In the genomic region with DNA sequence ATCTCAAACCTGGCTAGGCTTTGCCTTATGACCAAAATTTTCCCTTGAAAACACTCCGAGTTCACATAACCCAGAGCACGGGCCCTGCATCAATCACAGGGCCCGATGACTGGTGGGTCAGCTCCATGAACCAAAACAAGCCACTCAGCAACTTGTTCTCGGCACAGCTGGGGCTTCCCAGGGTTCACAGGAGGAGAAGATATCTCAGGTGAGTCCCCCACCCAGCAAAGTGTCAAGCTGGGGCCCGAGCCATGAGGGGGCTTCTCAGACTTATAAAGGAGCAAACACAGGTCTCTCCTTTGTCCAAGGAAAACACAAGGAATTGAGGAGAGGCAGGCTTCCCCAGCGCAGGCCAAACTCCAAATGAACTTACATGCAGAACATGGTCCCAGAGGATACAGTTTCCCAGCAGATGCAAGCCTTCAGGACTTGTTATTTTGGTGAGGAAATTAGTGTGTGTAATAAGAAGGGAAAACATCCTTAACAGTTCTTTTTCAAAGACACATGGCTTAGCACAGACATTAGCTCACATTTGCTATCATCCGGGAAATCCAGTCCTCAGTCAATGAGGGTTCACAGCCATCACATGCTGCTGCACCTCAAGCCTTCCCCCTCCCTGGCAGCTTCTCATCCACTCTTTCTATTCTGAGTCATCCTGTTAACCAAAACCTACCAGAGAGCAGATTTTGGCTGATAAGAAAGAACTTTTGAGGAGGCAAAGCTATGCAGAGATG, we compare ENCODE assay signal across 10 cellular contexts.
A peak's percentile ranks its signal among the peaks of the same experiment; 100 is the strongest.
DNase-seq lines count a peak whose midpoint lies in the region; ATAC-seq, FAIRE-seq and TF ChIP-seq lines count a peak whose summit lies in the region.
"Had no signal": no experiment of that assay in that cellular context is flagged by ENCODE, and none has a peak within 500 bp of the region (broad histone marks: within the 10 kb centered on the region; RNA-seq: fewer than 3 reads in every experiment).

No MANE protein-coding gene starts in this region.

- peak; percentile 39 for ATAC-seq in stimulated activated naive CD8-positive, alpha-beta T cell treated with anti-CD3 and anti-CD28 coated beads, Interleukin-15, amount 100 ng/mL, for 72 hours
- ATAC-seq in HG02623 (IDR thresholded peaks at IDR 0.05; ENCODE audit: unreplicated experiment): no peak
- no peak for ATAC-seq in HG02981 (IDR thresholded peaks at IDR 0.05; ENCODE audit: unreplicated experiment)
- no peak for ATAC-seq in GM21576 (IDR thresholded peaks at IDR 0.05; ENCODE audit: unreplicated experiment)

- peaks cover 35% of the 10 kb centered on the region for H3K4me1 Mint-ChIP-seq in chondrocyte (ENCODE audit: low read depth)
- no peaks in the 10 kb centered on the region for H3K4me1 Mint-ChIP-seq in stimulated activated naive CD8-positive, alpha-beta T cell treated with anti-CD3 and anti-CD28 coated beads, Interleukin-15, amount 100 ng/mL, for 72 hours

- no peak for FAIRE-seq in kidney (lab: Jason Lieb, UNC)

- H3K27ac Mint-ChIP-seq in chondrocyte (ENCODE audit: unreplicated experiment): peak overlapping the region; percentile 71
- H3K27ac Mint-ChIP-seq in stimulated activated naive CD8-positive, alpha-beta T cell treated with anti-CD3 and anti-CD28 coated beads, Interleukin-15, amount 100 ng/mL, for 72 hours: no peak overlapping the region
- H3K27ac Mint-ChIP-seq: activated naive CD4-positive, alpha-beta T cell treated with anti-CD3 and anti-CD28 coated beads for 36 hours had no signal

- H3K27me3 ChIP-seq in effector memory CD4-positive, alpha-beta T cell (replicated peaks; ENCODE audit: control insufficient read depth, insufficient read depth, low read length, poor library complexity, severe bottlenecking): no peaks in the 10 kb centered on the region

- intact Hi-C loops in kidney (cut with DNase I): no loop called here

- H3K4me1 ChIP-seq in kidney (ENCODE audit: control insufficient read depth in 1 of 2, insufficient read depth in 1 of 2, low read depth in 1 of 2, low read length in 2 of 2): peaks cover 0 to 4% of the 10 kb centered on the region in 2 donors
- H3K4me1 ChIP-seq in effector memory CD4-positive, alpha-beta T cell (ENCODE audit: control insufficient read depth, insufficient read depth, low read length, poor library complexity, severe bottlenecking): no peaks in the 10 kb centered on the region

- peak; percentile 40 for DNase-seq in HT1080 (ENCODE audit: low read depth)
- DNase-seq in chondrocyte (ENCODE audit: low spot score): no peak
- peak; percentile 69 for DNase-seq in kidney
- no peak for DNase-seq in stimulated activated naive CD8-positive, alpha-beta T cell treated with anti-CD3 and anti-CD28 coated beads, Interleukin-15, amount 100 ng/mL, for 72 hours
- DNase-seq in effector memory CD4-positive, alpha-beta T cell: no peak
- DNase-seq: activated CD4-positive, CD25-positive, alpha-beta regulatory T cell treated with anti-CD3 and anti-CD28 coated beads, Interleukin-2, amount 50 U/mL, for 72 hours; activated naive CD4-positive, alpha-beta T cell treated with anti-CD3 and anti-CD28 coated beads for 36 hours had no signal

- H3K27me3 Mint-ChIP-seq in chondrocyte (ENCODE audit: low read depth): no peaks in the 10 kb centered on the region
- no peaks in the 10 kb centered on the region for H3K27me3 Mint-ChIP-seq in stimulated activated naive CD8-positive, alpha-beta T cell treated with anti-CD3 and anti-CD28 coated beads, Interleukin-15, amount 100 ng/mL, for 72 hours

- H3K9me3 Mint-ChIP-seq in chondrocyte (ENCODE audit: low read depth): no peaks in the 10 kb centered on the region
- no peaks in the 10 kb centered on the region for H3K9me3 Mint-ChIP-seq in stimulated activated naive CD8-positive, alpha-beta T cell treated with anti-CD3 and anti-CD28 coated beads, Interleukin-15, amount 100 ng/mL, for 72 hours
- H3K9me3 Mint-ChIP-seq: activated naive CD4-positive, alpha-beta T cell treated with anti-CD3 and anti-CD28 coated beads for 36 hours had no signal

- H3K4me3 ChIP-seq in kidney (ENCODE audit: low read length in 2 of 2): no peak overlapping the region
- no peak overlapping the region for H3K4me3 ChIP-seq in effector memory CD4-positive, alpha-beta T cell (ENCODE audit: insufficient read depth, low read depth, low read length, poor library complexity, severe bottlenecking)

- H3K9ac ChIP-seq in kidney (ENCODE audit: low read length in 2 of 2): no peak overlapping the region

- no peaks in the 10 kb centered on the region for H3K9me3 ChIP-seq in kidney (ENCODE audit: control insufficient read depth in 1 of 2, low read length in 2 of 2)
- no peaks in the 10 kb centered on the region for H3K9me3 ChIP-seq in effector memory CD4-positive, alpha-beta T cell (ENCODE audit: control insufficient read depth, low read length)

- H3K4me3 Mint-ChIP-seq in chondrocyte (ENCODE audit: unreplicated experiment): no peak overlapping the region
- H3K4me3 Mint-ChIP-seq in stimulated activated naive CD8-positive, alpha-beta T cell treated with anti-CD3 and anti-CD28 coated beads, Interleukin-15, amount 100 ng/mL, for 72 hours: no peak overlapping the region
- H3K4me3 Mint-ChIP-seq: activated naive CD4-positive, alpha-beta T cell treated with anti-CD3 and anti-CD28 coated beads for 36 hours had no signal

- no peak for TF ChIP-seq CTCF in chondrocyte (IDR thresholded peaks at IDR 0.05)
- TF ChIP-seq CTCF in kidney (IDR thresholded peaks at IDR 0.05; ENCODE audit: borderline replicate concordance, extremely low read depth, insufficient read depth): no peak

- H3K36me3 ChIP-seq in kidney (ENCODE audit: control insufficient read depth in 1 of 2, insufficient read depth in 2 of 2, low read length in 2 of 2): no peaks in the 10 kb centered on the region
- no peaks in the 10 kb centered on the region for H3K36me3 ChIP-seq in effector memory CD4-positive, alpha-beta T cell (ENCODE audit: control insufficient read depth, insufficient read depth, low read length)

- H3K36me3 Mint-ChIP-seq in chondrocyte (ENCODE audit: low read depth): no peaks in the 10 kb centered on the region

- H3K27ac ChIP-seq in kidney (ENCODE audit: low read depth in 2 of 2, low read length in 2 of 2): peak overlapping the region; percentile 23 to 24
- H3K27ac ChIP-seq in effector memory CD4-positive, alpha-beta T cell (ENCODE audit: insufficient read depth, low read length, poor library complexity, severe bottlenecking): no peak overlapping the region

Comparison
In these comparisons a context has a peak if more than half of its experiments do, and no peak if none do; other contexts are left out.
1. DNase-seq: peak in HT1080 (single experiment) and kidney (single experiment); none in chondrocyte (single experiment), stimulated activated naive CD8-positive, alpha-beta T cell treated with anti-CD3 and anti-CD28 coated beads, Interleukin-15, amount 100 ng/mL, for 72 hours (0 of 2) and effector memory CD4-positive, alpha-beta T cell (0 of 3).